Comparison of ENCODE assay signal across 26 cellular contexts in genomic region chr11:44920451-44920850, GRCh38.
"Had no signal": no experiment of that assay in that cellular context is flagged by ENCODE, and none has a peak within 500 bp of the region (broad histone marks: within the 10 kb centered on the region; RNA-seq: fewer than 3 reads in every experiment).

No MANE protein-coding gene starts in this region.

- H3K27ac Mint-ChIP-seq: mesothelial cell of epicardium; naive thymus-derived CD4-positive, alpha-beta T cell; natural killer cell treated with Interleukin-12 subunit alpha and Interleukin-12 subunit beta and Interleukin-15 and Interleukin-18, amount 100 ng/mL, for 72 hours; stimulated activated effector memory CD8-positive, alpha-beta T cell treated with anti-CD3 and anti-CD28 coated beads, Interleukin-12 subunit alpha, Interleukin-12 subunit beta, amount 100 ng/mL, for 72 hours; stimulated activated naive CD8-positive, alpha-beta T cell treated with anti-CD3 and anti-CD28 coated beads, Interleukin-15, Interleukin-2, amounts not matched to agents 100 ng/mL and 50 ng/mL, for 24 hours had no signal

- H3K4me3 Mint-ChIP-seq: mesothelial cell of epicardium; naive thymus-derived CD4-positive, alpha-beta T cell; natural killer cell treated with Interleukin-12 subunit alpha and Interleukin-12 subunit beta and Interleukin-15 and Interleukin-18, amount 100 ng/mL, for 72 hours; stimulated activated effector memory CD8-positive, alpha-beta T cell treated with anti-CD3 and anti-CD28 coated beads, Interleukin-12 subunit alpha, Interleukin-12 subunit beta, amount 100 ng/mL, for 72 hours; stimulated activated naive CD8-positive, alpha-beta T cell treated with anti-CD3 and anti-CD28 coated beads, Interleukin-15, Interleukin-2, amounts not matched to agents 100 ng/mL and 50 ng/mL, for 24 hours had no signal

- H3K4me3 ChIP-seq: heart right ventricle, hepatocyte, left ventricle myocardium inferior, lung, psoas muscle, right atrium auricular region, sigmoid colon, spleen, suprapubic skin, thoracic aorta, tibial artery, upper lobe of right lung had no signal

- H3K4me1 Mint-ChIP-seq: mesothelial cell of epicardium; naive thymus-derived CD4-positive, alpha-beta T cell; stimulated activated effector memory CD8-positive, alpha-beta T cell treated with anti-CD3 and anti-CD28 coated beads, Interleukin-12 subunit alpha, Interleukin-12 subunit beta, amount 100 ng/mL, for 72 hours had no signal

- ATAC-seq: heart right ventricle; naive thymus-derived CD4-positive, alpha-beta T cell; natural killer cell treated with Interleukin-12 subunit alpha and Interleukin-12 subunit beta and Interleukin-15 and Interleukin-18, amount 100 ng/mL, for 72 hours; psoas muscle; stimulated activated effector memory CD8-positive, alpha-beta T cell treated with anti-CD3 and anti-CD28 coated beads, Interleukin-12 subunit alpha, Interleukin-12 subunit beta, amount 100 ng/mL, for 72 hours; upper lobe of right lung had no signal

- H3K27ac ChIP-seq: heart right ventricle, hepatocyte, left ventricle myocardium inferior, neutrophil, parathyroid adenoma, psoas muscle, right atrium auricular region, sigmoid colon, spleen, suprapubic skin, thoracic aorta, tibial artery, upper lobe of right lung had no signal

- H3K9me3 ChIP-seq: heart right ventricle, left ventricle myocardium inferior, neutrophil, psoas muscle, right atrium auricular region, sigmoid colon, spleen, suprapubic skin, thoracic aorta, tibial artery, upper lobe of right lung had no signal

- H3K27me3 ChIP-seq: heart right ventricle, hepatocyte, right atrium auricular region, sigmoid colon, suprapubic skin, tibial artery, upper lobe of right lung had no signal

- H3K36me3 Mint-ChIP-seq: mesothelial cell of epicardium; natural killer cell treated with Interleukin-12 subunit alpha and Interleukin-12 subunit beta and Interleukin-15 and Interleukin-18, amount 100 ng/mL, for 72 hours; stimulated activated effector memory CD8-positive, alpha-beta T cell treated with anti-CD3 and anti-CD28 coated beads, Interleukin-12 subunit alpha, Interleukin-12 subunit beta, amount 100 ng/mL, for 72 hours had no signal

- H3K4me1 ChIP-seq: parathyroid adenoma, psoas muscle, sigmoid colon, suprapubic skin, upper lobe of right lung had no signal

- H3K27me3 Mint-ChIP-seq: naive thymus-derived CD4-positive, alpha-beta T cell; stimulated activated naive CD8-positive, alpha-beta T cell treated with anti-CD3 and anti-CD28 coated beads, Interleukin-15, Interleukin-2, amounts not matched to agents 100 ng/mL and 50 ng/mL, for 24 hours had no signal

- H3K9me3 Mint-ChIP-seq: mesothelial cell of epicardium; naive thymus-derived CD4-positive, alpha-beta T cell; natural killer cell treated with Interleukin-12 subunit alpha and Interleukin-12 subunit beta and Interleukin-15 and Interleukin-18, amount 100 ng/mL, for 72 hours; stimulated activated effector memory CD8-positive, alpha-beta T cell treated with anti-CD3 and anti-CD28 coated beads, Interleukin-12 subunit alpha, Interleukin-12 subunit beta, amount 100 ng/mL, for 72 hours; stimulated activated naive CD8-positive, alpha-beta T cell treated with anti-CD3 and anti-CD28 coated beads, Interleukin-15, Interleukin-2, amounts not matched to agents 100 ng/mL and 50 ng/mL, for 24 hours had no signal

- DNase-seq: heart right ventricle; islet precursor cell; left ventricle myocardium inferior; mesendoderm; naive thymus-derived CD4-positive, alpha-beta T cell; occipital lobe; psoas muscle; sigmoid colon; small intestine; spleen; stimulated activated CD4-positive, alpha-beta T cell treated with anti-CD3 and anti-CD28 coated beads, Interleukin-4, amount 100 ng/mL, for 24 hours; stimulated activated naive CD4-positive, alpha-beta T cell; tibial artery; trophoblast cell; upper lobe of right lung had no signal
